In the genomic region with DNA sequence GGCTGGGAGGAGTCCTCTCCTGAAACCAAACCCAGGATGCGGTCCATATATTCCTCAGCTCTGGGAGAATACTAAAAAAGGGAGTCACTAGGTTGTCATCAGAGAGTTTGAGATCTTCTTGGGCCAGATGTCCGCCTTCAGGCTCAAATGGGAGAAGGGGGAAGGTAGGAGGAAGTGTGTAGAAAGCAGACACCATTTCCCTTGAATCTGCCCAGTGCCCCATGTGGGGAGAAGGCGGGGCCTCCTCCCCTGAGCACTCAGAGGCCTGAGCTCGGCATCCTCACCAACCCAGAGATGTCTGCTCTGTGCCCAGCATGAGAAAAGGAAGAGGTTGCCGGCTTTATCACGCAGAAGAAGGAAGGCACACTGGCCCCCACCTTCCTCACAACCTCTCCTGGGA, we compare ENCODE assay signal across 15 cellular contexts. TPM values are rescaled to one million over a fixed set of nuclear protein-coding genes. Genes with fewer than 3 reads are reported as not detected.
A peak's percentile ranks its signal among the peaks of the same experiment; 100 is the strongest.
DNase-seq lines count a peak whose midpoint lies in the region; ATAC-seq and TF ChIP-seq lines count a peak whose summit lies in the region.
"Had no signal": no experiment of that assay in that cellular context is flagged by ENCODE, and none has a peak within 500 bp of the region (broad histone marks: within the 10 kb centered on the region; RNA-seq: fewer than 3 reads in every experiment).

No MANE protein-coding gene starts in this region.

- H3K27ac Mint-ChIP-seq in central memory CD8-positive, alpha-beta T cell (ENCODE audit: low read depth): no peak overlapping the region
- H3K27ac Mint-ChIP-seq in endodermal cell: no peak overlapping the region
- H3K27ac Mint-ChIP-seq: IgD-negative memory B cell had no signal

- no peaks in the 10 kb centered on the region for H3K4me1 ChIP-seq in endodermal cell (ENCODE audit: control insufficient read depth, insufficient read depth, low read length)
- H3K4me1 ChIP-seq: colonic mucosa had no signal

- no peaks in the 10 kb centered on the region for H3K9me3 ChIP-seq in endodermal cell (ENCODE audit: control insufficient read depth, low read length)
- H3K9me3 ChIP-seq: colonic mucosa had no signal

- DNase-seq in GM03348 (ENCODE audit: low spot score) (peak; percentile 50), NCI-H69 (lab: John Stamatoyannopoulos, UW) (peak; percentile 34), posterior vena cava (ENCODE audit: low spot score) (peak; percentile 74), OCI-M1 (lab: John Stamatoyannopoulos, UW) (no peak), endodermal cell (no peak), NCI-H187 treated with DMSO at 0.1 percent for 48 hours (lab: John Stamatoyannopoulos, UW) (no peak)
- no peak for DNase-seq in central memory CD8-positive, alpha-beta T cell (ENCODE audit: low spot score in 2 of 2)
- DNase-seq: activated CD8-positive, alpha-beta memory T cell treated with anti-CD3 and anti-CD28 coated beads for 24 hours; colonic mucosa; NCI-H2029; retina; T-helper 9 cell had no signal

- ATAC-seq in central memory CD8-positive, alpha-beta T cell (replicated peaks; ENCODE audit: extremely low read depth, poor library complexity, severe bottlenecking): peak; percentile 41
- ATAC-seq in HG03280 (IDR thresholded peaks at IDR 0.05; ENCODE audit: unreplicated experiment): no peak

- TF ChIP-seq CTCF in endodermal cell (conservative IDR thresholded peaks at IDR 0.05): no peak

- no peaks in the 10 kb centered on the region for H3K36me3 ChIP-seq in endodermal cell (ENCODE audit: control insufficient read depth, insufficient read depth, low read length)
- H3K36me3 ChIP-seq: colonic mucosa had no signal

- WGBS in endodermal cell (ENCODE audit: insufficient coverage in 1 of 2, insufficient read length in 1 of 2), 2 experiments: 85% methylated on average over 2 to 6 of the region's 6 CpGs

- H3K27me3 ChIP-seq in endodermal cell (ENCODE audit: control insufficient read depth, insufficient read depth, low read length, poor library complexity, severe bottlenecking): no peaks in the 10 kb centered on the region
- H3K27me3 ChIP-seq: colonic mucosa had no signal

- intact Hi-C loops in posterior vena cava (cut with DNase I): no loop called here

- H3K4me3 ChIP-seq in endodermal cell (ENCODE audit: low read length): no peak overlapping the region
- H3K4me3 ChIP-seq: colonic mucosa had no signal

- H3K9ac ChIP-seq in endodermal cell (ENCODE audit: extremely low read depth, low read length, poor library complexity, severe bottlenecking): no peak overlapping the region

- peaks cover 35% of the 10 kb centered on the region for H3K4me1 Mint-ChIP-seq in central memory CD8-positive, alpha-beta T cell
- H3K4me1 Mint-ChIP-seq in endodermal cell: peaks cover 7% of the 10 kb centered on the region

- H3K27me3 Mint-ChIP-seq in central memory CD8-positive, alpha-beta T cell: peaks cover 47% of the 10 kb centered on the region
- H3K27me3 Mint-ChIP-seq in endodermal cell (ENCODE audit: insufficient read depth): no peaks in the 10 kb centered on the region

- H3K4me3 Mint-ChIP-seq in central memory CD8-positive, alpha-beta T cell: no peak overlapping the region
- H3K4me3 Mint-ChIP-seq in endodermal cell: no peak overlapping the region
- H3K4me3 Mint-ChIP-seq: activated naive CD4-positive, alpha-beta T cell treated with anti-CD3 and anti-CD28 coated beads, Interleukin-2, amount 50 U/mL, for 24 hours; IgD-negative memory B cell had no signal

- no peaks in the 10 kb centered on the region for H3K9me3 Mint-ChIP-seq in central memory CD8-positive, alpha-beta T cell
- H3K9me3 Mint-ChIP-seq in endodermal cell: no peaks in the 10 kb centered on the region
- H3K9me3 Mint-ChIP-seq: activated naive CD4-positive, alpha-beta T cell treated with anti-CD3 and anti-CD28 coated beads, Interleukin-2, amount 50 U/mL, for 24 hours; IgD-negative memory B cell had no signal

- H3K27ac ChIP-seq in endodermal cell (ENCODE audit: low read depth, low read length): no peak overlapping the region
- H3K27ac ChIP-seq: colonic mucosa had no signal

- H3K36me3 Mint-ChIP-seq in central memory CD8-positive, alpha-beta T cell (ENCODE audit: insufficient read depth): peaks cover 8% of the 10 kb centered on the region
- no peaks in the 10 kb centered on the region for H3K36me3 Mint-ChIP-seq in endodermal cell (ENCODE audit: low read depth)
- H3K36me3 Mint-ChIP-seq: activated naive CD4-positive, alpha-beta T cell treated with anti-CD3 and anti-CD28 coated beads, Interleukin-2, amount 50 U/mL, for 24 hours had no signal

RNA-seq across cellular contexts. Expression of a gene that starts 37.3 kb away (rescaled TPM):
- total RNA-seq in posterior vena cava (100 to 1,000 TPM; 141 to 168 TPM), endodermal cell (1 to 10 TPM; 1.7 to 2.9 TPM)
- 2.4 TPM for polyA plus RNA-seq in endodermal cell (2013, experiment 1 of 2)
- 2.8 TPM for polyA plus RNA-seq in endodermal cell (2013, experiment 2 of 2)

Comparison
In these comparisons a context has a peak if more than half of its experiments do, and no peak if none do; other contexts are left out.
1. DNase-seq: peak in GM03348 (single experiment), NCI-H69 (single experiment) and posterior vena cava (single experiment); none in central memory CD8-positive, alpha-beta T cell (0 of 2), OCI-M1 (single experiment), endodermal cell (single experiment) and NCI-H187 treated with DMSO at 0.1 percent for 48 hours (single experiment).
2. RNA of a gene that starts 37.3 kb away (total RNA-seq): 141 to 168 TPM in posterior vena cava; 1.7 to 2.9 TPM in endodermal cell; every median in the first group is over 10 times any median in the second.